Comparison of ENCODE assay signal across 12 cellular contexts in the genomic region with DNA sequence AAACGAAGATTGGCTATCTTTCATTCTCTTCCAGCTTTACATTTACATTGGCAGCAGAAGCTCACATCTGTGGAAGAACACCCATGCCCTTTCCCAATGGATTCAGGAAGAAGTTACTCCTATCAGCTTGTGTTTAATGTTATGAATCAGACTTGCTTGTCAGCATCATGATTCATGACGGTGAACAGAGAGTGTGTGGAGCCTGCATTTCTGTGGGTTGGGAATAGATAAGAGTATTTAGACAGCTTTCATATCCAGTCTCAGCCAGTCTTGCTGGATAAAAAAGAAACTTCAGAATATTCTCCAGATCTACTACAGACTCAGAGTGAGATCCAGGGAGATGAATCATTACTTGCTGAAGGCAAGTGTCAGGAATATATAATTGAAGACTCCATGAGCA.
A peak's percentile ranks its signal among the peaks of the same experiment; 100 is the strongest.
DNase-seq lines count a peak whose midpoint lies in the region; ATAC-seq, FAIRE-seq and TF ChIP-seq lines count a peak whose summit lies in the region.
"Had no signal": no experiment of that assay in that cellular context is flagged by ENCODE, and none has a peak within 500 bp of the region (broad histone marks: within the 10 kb centered on the region; RNA-seq: fewer than 3 reads in every experiment).

No MANE protein-coding gene starts in this region.

- H3K36me3 ChIP-seq in left lung: no peaks in the 10 kb centered on the region
- no peaks in the 10 kb centered on the region for H3K36me3 ChIP-seq in vagina
- H3K36me3 ChIP-seq: thyroid gland had no signal

- intact Hi-C loops in left lung (cut with DNase I) (no loop called here), vagina (cut with DNase I) (no loop called here)

- peak; percentile 94 for FAIRE-seq in HTR-8/SVneo (lab: Jason Lieb, UNC)
- FAIRE-seq: D721Med had no signal

- H3K4me3 ChIP-seq in AG10803 (ENCODE audit: low read length) (no peak overlapping the region), choroid plexus epithelial cell (ENCODE audit: low read depth, low read length) (no peak overlapping the region), left lung (no peak overlapping the region), vagina (no peak overlapping the region)
- H3K4me3 ChIP-seq: thyroid gland had no signal

- H3K4me1 ChIP-seq in left lung (no peaks in the 10 kb centered on the region), vagina (no peaks in the 10 kb centered on the region)
- H3K4me1 ChIP-seq: thyroid gland had no signal

- TF ChIP-seq CTCF in AG10803 (conservative IDR thresholded peaks at IDR 0.05; ENCODE audit: low read length) (no peak), choroid plexus epithelial cell (conservative IDR thresholded peaks at IDR 0.05; ENCODE audit: low read depth, low read length) (no peak), left lung (IDR thresholded peaks at IDR 0.05) (no peak), vagina (IDR thresholded peaks at IDR 0.05) (no peak)

- ATAC-seq in left lung (peak; percentile 90), HG02870 (IDR thresholded peaks at IDR 0.05; ENCODE audit: unreplicated experiment) (no peak)
- ATAC-seq: activated T-cell treated with anti-CD3 and anti-CD28 coated beads, Interleukin-2, amount 50 U/mL, for 72 hours had no signal

- peak; percentile 29 for DNase-seq in AG10803 (ENCODE audit: low read depth)
- DNase-seq in HTR-8/SVneo (ENCODE audit: insufficient read length, low spot score): peak; percentile 67
- DNase-seq in choroid plexus epithelial cell (ENCODE audit: low read depth): peak; percentile 97
- no peak for DNase-seq in left lung
- DNase-seq in NCI-H748 (lab: John Stamatoyannopoulos, UW; ENCODE audit: unreplicated experiment): no peak
- DNase-seq in vagina (ENCODE audit: extremely low spot score in 2 of 2): no peak
- no peak for DNase-seq in HuH-7.5 (ENCODE audit: low spot score)
- DNase-seq: activated T-cell treated with anti-CD3 and anti-CD28 coated beads, Interleukin-2, amount 50 U/mL, for 72 hours; stimulated activated CD4-positive, alpha-beta T cell treated with anti-CD3 and anti-CD28 coated beads, Interleukin-4, amount 100 ng/mL, for 1 hour; thyroid gland had no signal

- no peaks in the 10 kb centered on the region for H3K27me3 ChIP-seq in left lung
- no peaks in the 10 kb centered on the region for H3K27me3 ChIP-seq in vagina
- H3K27me3 ChIP-seq: thyroid gland had no signal

- H3K27ac ChIP-seq in left lung (no peak overlapping the region), vagina (no peak overlapping the region)
- H3K27ac ChIP-seq: thyroid gland had no signal

- H3K9me3 ChIP-seq in left lung (no peaks in the 10 kb centered on the region), vagina (no peaks in the 10 kb centered on the region)
- H3K9me3 ChIP-seq: thyroid gland had no signal

- no peak for TF ChIP-seq POLR2A in vagina (IDR thresholded peaks at IDR 0.05)

Comparison
In these comparisons a context has a peak if more than half of its experiments do, and no peak if none do; other contexts are left out.
1. DNase-seq: peak in AG10803 (single experiment), HTR-8/SVneo (single experiment) and choroid plexus epithelial cell (single experiment); none in left lung (0 of 2), NCI-H748 (single experiment), vagina (0 of 2) and HuH-7.5 (single experiment).